In the genomic region with DNA sequence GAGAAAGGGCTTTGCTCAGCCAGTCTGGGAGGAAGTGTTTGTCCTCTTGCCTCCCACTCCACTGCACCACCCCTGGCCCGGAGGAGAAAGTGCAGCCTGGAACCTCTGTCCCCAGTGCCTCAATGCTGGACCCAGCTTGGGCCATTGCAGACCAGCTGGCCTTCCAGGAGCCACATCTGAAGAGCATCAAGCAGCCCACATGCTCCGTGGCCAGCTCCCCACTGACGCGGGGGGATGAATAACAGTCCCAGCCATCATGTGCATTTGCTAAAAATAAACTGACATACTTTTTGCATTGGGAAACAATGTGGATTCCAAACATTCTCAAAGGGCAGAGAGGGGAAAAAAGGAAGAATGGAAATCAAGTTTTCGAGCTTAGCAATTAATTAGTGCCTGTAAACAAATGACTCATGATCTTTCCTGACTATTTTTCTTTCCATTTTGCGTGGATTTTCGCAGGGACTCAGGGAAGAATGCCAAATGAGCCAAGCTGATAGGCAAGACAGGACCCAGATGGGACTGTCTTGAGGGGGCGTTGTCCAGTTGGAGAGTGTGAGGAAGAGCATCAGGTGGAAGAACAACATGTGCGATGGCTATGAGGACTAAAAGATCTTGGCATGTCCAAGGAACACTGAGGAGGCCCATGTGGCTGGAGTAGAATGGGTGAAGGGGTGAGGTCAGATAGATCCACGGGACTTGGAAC, we compare ENCODE assay signal across 9 cellular contexts. TPM values are rescaled to one million over a fixed set of nuclear protein-coding genes. Genes with fewer than 3 reads are reported as not detected.
DNase-seq lines count a peak whose midpoint lies in the region; ATAC-seq, FAIRE-seq and TF ChIP-seq lines count a peak whose summit lies in the region.
"Had no signal": no experiment of that assay in that cellular context is flagged by ENCODE, and none has a peak within 500 bp of the region (broad histone marks: within the 10 kb centered on the region; RNA-seq: fewer than 3 reads in every experiment).

No MANE protein-coding gene starts in this region.

- no peak overlapping the region for H3K27ac ChIP-seq in endothelial cell of umbilical vein (ENCODE audit: insufficient read depth, low read depth, low read length)
- H3K27ac ChIP-seq: BLaER1 had no signal

- H3K9ac ChIP-seq in endothelial cell of umbilical vein (replicated peaks; ENCODE audit: extremely low read depth, insufficient read depth, low read length) = no peak overlapping the region
- H3K9ac ChIP-seq: BLaER1 had no signal

- no peak for DNase-seq in natural killer cell treated with Interleukin-12 subunit alpha and Interleukin-12 subunit beta and Interleukin-15 and Interleukin-18, amount 100 ng/mL, for 72 hours (ENCODE audit: low spot score)
- no peak for DNase-seq in natural killer cell
- DNase-seq in endothelial cell of umbilical vein (ENCODE audit: low read depth, low spot score) = peak; percentile 63
- peak; percentile 66 for DNase-seq in mucosa of gallbladder (ENCODE audit: low spot score)
- DNase-seq in stimulated activated CD4-positive, alpha-beta T cell treated with anti-CD3 and anti-CD28 coated beads, Interleukin-2, amount 100 ng/mL, for 48 hours = no peak
- no peak for DNase-seq in SIG-M5 treated with dmso at 0.1 percent for 504 hours (lab: John Stamatoyannopoulos, UW; ENCODE audit: unreplicated experiment)
- DNase-seq in mesothelial cell of epicardium (ENCODE audit: low spot score in 2 of 2, unreplicated experiment in 2 of 2) = no peak
- no peak for DNase-seq in NCI-H345 treated with DMSO at 0.1 percent for 48 hours (lab: John Stamatoyannopoulos, UW; ENCODE audit: unreplicated experiment)

- BruUV-seq in endothelial cell of umbilical vein (replicated peaks; lab: Mats Ljungman, UMichigan) = no TSS peak

- H3K79me2 ChIP-seq in endothelial cell of umbilical vein (ENCODE audit: control insufficient read depth, insufficient read depth, low read length) = no peaks in the 10 kb centered on the region

- FAIRE-seq in endothelial cell of umbilical vein (lab: Jason Lieb, UNC) = peak; percentile 18

- H3K27ac Mint-ChIP-seq in natural killer cell treated with Interleukin-12 subunit alpha and Interleukin-12 subunit beta and Interleukin-15 and Interleukin-18, amount 100 ng/mL, for 72 hours = peak overlapping the region; percentile 54 to 72
- no peak overlapping the region for H3K27ac Mint-ChIP-seq in natural killer cell
- H3K27ac Mint-ChIP-seq in mesothelial cell of epicardium = no peak overlapping the region

- no peaks in the 10 kb centered on the region for H3K36me3 Mint-ChIP-seq in natural killer cell treated with Interleukin-12 subunit alpha and Interleukin-12 subunit beta and Interleukin-15 and Interleukin-18, amount 100 ng/mL, for 72 hours
- H3K36me3 Mint-ChIP-seq in natural killer cell (no peaks in the 10 kb centered on the region), mesothelial cell of epicardium (no peaks in the 10 kb centered on the region)

- H2AFZ ChIP-seq in endothelial cell of umbilical vein (ENCODE audit: low read depth, low read length) = no peak overlapping the region

- H3K9me3 ChIP-seq in endothelial cell of umbilical vein (replicated peaks; ENCODE audit: control insufficient read depth, insufficient read depth, low read length) = no peaks in the 10 kb centered on the region

- no peaks in the 10 kb centered on the region for H3K4me1 ChIP-seq in endothelial cell of umbilical vein (ENCODE audit: control insufficient read depth, extremely low read depth, insufficient read depth, low read length)

- POLR2A ChIA-PET in endothelial cell of umbilical vein (lab: Charles Lee) = no interaction called here

- peaks cover 25 to 29% of the 10 kb centered on the region in 2 donors for H3K4me1 Mint-ChIP-seq in natural killer cell treated with Interleukin-12 subunit alpha and Interleukin-12 subunit beta and Interleukin-15 and Interleukin-18, amount 100 ng/mL, for 72 hours (ENCODE audit: low read depth in 2 of 2)
- H3K4me1 Mint-ChIP-seq in natural killer cell (peaks cover 0 to 11% of the 10 kb centered on the region in 2 donors), mesothelial cell of epicardium (peaks cover 5% of the 10 kb centered on the region)

- H3K36me3 ChIP-seq in endothelial cell of umbilical vein (ENCODE audit: control insufficient read depth in 2 of 2, extremely low read depth in 1 of 2, insufficient read depth in 2 of 2, low read length in 2 of 2) = no peaks in the 10 kb centered on the region
- H3K36me3 ChIP-seq: BLaER1 had no signal

- peaks cover 5% of the 10 kb centered on the region for H3K9me3 Mint-ChIP-seq in natural killer cell treated with Interleukin-12 subunit alpha and Interleukin-12 subunit beta and Interleukin-15 and Interleukin-18, amount 100 ng/mL, for 72 hours
- H3K9me3 Mint-ChIP-seq in natural killer cell = no peaks in the 10 kb centered on the region
- H3K9me3 Mint-ChIP-seq in mesothelial cell of epicardium = no peaks in the 10 kb centered on the region

- intact Hi-C loops in natural killer cell (cut with micrococcal nuclease) = no loop called here
- intact Hi-C loops in endothelial cell of umbilical vein (cut with micrococcal nuclease) = no loop called here

- no peaks in the 10 kb centered on the region for H4K20me1 ChIP-seq in endothelial cell of umbilical vein (replicated peaks; ENCODE audit: control insufficient read depth, extremely low read depth, insufficient read depth, low read length)
- H4K20me1 ChIP-seq: BLaER1 had no signal

- peaks cover 0 to 11% of the 10 kb centered on the region in 2 donors for H3K27me3 Mint-ChIP-seq in natural killer cell treated with Interleukin-12 subunit alpha and Interleukin-12 subunit beta and Interleukin-15 and Interleukin-18, amount 100 ng/mL, for 72 hours
- H3K27me3 Mint-ChIP-seq in natural killer cell (ENCODE audit: low read depth in 2 of 2) = peaks cover 0 to 7% of the 10 kb centered on the region in 2 donors
- H3K27me3 Mint-ChIP-seq in mesothelial cell of epicardium (ENCODE audit: low read depth) = no peaks in the 10 kb centered on the region

- TF ChIP-seq POLR2A in endothelial cell of umbilical vein (IDR thresholded peaks at IDR 0.05; ENCODE audit: low read depth, low read length) = no peak

- ATAC-seq in natural killer cell treated with Interleukin-12 subunit alpha and Interleukin-12 subunit beta and Interleukin-15 and Interleukin-18, amount 100 ng/mL, for 72 hours = no peak
- no peak for ATAC-seq in natural killer cell

- H3K4me2 ChIP-seq in endothelial cell of umbilical vein (ENCODE audit: insufficient read depth, low read length) = no peak overlapping the region
- H3K4me2 ChIP-seq: BLaER1 had no signal

- dilution Hi-C loops in endothelial cell of umbilical vein (cut with MboI; ENCODE audit: extremely low pct_ligation_motif_present, low sequenced_read_pairs) = no loop called here

- no peak overlapping the region for H3K4me3 Mint-ChIP-seq in natural killer cell treated with Interleukin-12 subunit alpha and Interleukin-12 subunit beta and Interleukin-15 and Interleukin-18, amount 100 ng/mL, for 72 hours
- H3K4me3 Mint-ChIP-seq in natural killer cell = no peak overlapping the region
- H3K4me3 Mint-ChIP-seq in mesothelial cell of epicardium = no peak overlapping the region

- TF ChIP-seq CTCF in natural killer cell (IDR thresholded peaks at IDR 0.05) = no peak
- no peak for TF ChIP-seq CTCF in endothelial cell of umbilical vein (IDR thresholded peaks at IDR 0.05; ENCODE audit: extremely low read depth in 1 of 2, insufficient read depth in 1 of 2, low read depth in 1 of 2, low read length in 2 of 2)
- no peak for TF ChIP-seq CTCF in mesothelial cell of epicardium (IDR thresholded peaks at IDR 0.05; ENCODE audit: unreplicated experiment)

- no peaks in the 10 kb centered on the region for H3K27me3 ChIP-seq in endothelial cell of umbilical vein (ENCODE audit: control insufficient read depth in 2 of 2, insufficient read depth in 2 of 2, low read length in 2 of 2)
- H3K27me3 ChIP-seq: BLaER1 had no signal

- CTCF ChIA-PET in endothelial cell of umbilical vein (lab: Charles Lee) = no interaction called here

- H3K9me1 ChIP-seq in endothelial cell of umbilical vein (replicated peaks; ENCODE audit: control insufficient read depth, extremely low read depth, insufficient read depth, low read length) = no peaks in the 10 kb centered on the region

- H3K4me3 ChIP-seq in endothelial cell of umbilical vein (replicated peaks in 1 of 3; ENCODE audit: insufficient read depth in 1 of 3, low read depth in 1 of 3, low read length in 3 of 3) = no peak overlapping the region
- H3K4me3 ChIP-seq: BLaER1 had no signal

TF ChIP-seq in endothelial cell of umbilical vein, 7 proteins besides CTCF, POLR2A, EP300 and RAD21:
- peak; percentile 16 for TF ChIP-seq JUN (IDR thresholded peaks at IDR 0.05; ENCODE audit: borderline replicate concordance, insufficient read depth, insufficient read length, low read depth)
- TF ChIP-seq EZH2 (IDR thresholded peaks at IDR 0.05; ENCODE audit: borderline replicate concordance, low read depth, low read length, severe bottlenecking) = no peak
- no peak for TF ChIP-seq FOS (IDR thresholded peaks at IDR 0.05; ENCODE audit: borderline replicate concordance, insufficient read depth, low read length)
- no peak for TF ChIP-seq GATA2 (IDR thresholded peaks at IDR 0.05; ENCODE audit: insufficient read depth, insufficient read length, low read depth, low read length)

RNA-seq across cellular contexts. Expression of a gene that starts 34.1 kb away (rescaled TPM):
- total RNA-seq in natural killer cell treated with Interleukin-12 subunit alpha and Interleukin-12 subunit beta and Interleukin-15 and Interleukin-18, amount 100 ng/mL, for 72 hours = 100 to 1,000 TPM; 153 to 167 TPM
- total RNA-seq in natural killer cell (10 to 100 TPM; 32.1 to 79.8 (median 68.2) TPM), endothelial cell of umbilical vein (8.9 and 11.4 TPM in 2 replicates), mucosa of gallbladder (87.4 TPM), mesothelial cell of epicardium (23.1 to 26.0 TPM (median 25.6 TPM) in 3 replicates)
- 3.7 and 4.6 TPM in 2 replicates for polyA plus RNA-seq in endothelial cell of umbilical vein
- polyA plus RNA-seq in endothelial cell of umbilical vein (2011; cell fraction: cytosol; rRNA removed) = 1.7 and 2.7 TPM in 2 replicates
- 1.9 and 2.2 TPM in 2 replicates for polyA plus RNA-seq in endothelial cell of umbilical vein (2011; cell fraction: nucleus; rRNA removed)
- 3.7 and 6.3 TPM in 2 replicates for polyA plus RNA-seq in endothelial cell of umbilical vein (2012)
- polyA minus RNA-seq in endothelial cell of umbilical vein = 1.6 TPM in 2 replicates
- polyA minus RNA-seq in endothelial cell of umbilical vein (2011; cell fraction: cytosol; rRNA and poly(A)+ RNA removed) = 88.3 TPM
- polyA minus RNA-seq in endothelial cell of umbilical vein (2011; cell fraction: nucleus; rRNA and poly(A)+ RNA removed) = 1.2 and 6.4 TPM in 2 replicates

Comparison
In these comparisons a context has a peak if more than half of its experiments do, and no peak if none do; other contexts are left out.
1. H3K27ac Mint-ChIP-seq: peak in natural killer cell treated with Interleukin-12 subunit alpha and Interleukin-12 subunit beta and Interleukin-15 and Interleukin-18, amount 100 ng/mL, for 72 hours (2 of 2); none in natural killer cell (0 of 2) and mesothelial cell of epicardium (single experiment).
2. DNase-seq: peak in endothelial cell of umbilical vein (single experiment) and mucosa of gallbladder (single experiment); none in natural killer cell treated with Interleukin-12 subunit alpha and Interleukin-12 subunit beta and Interleukin-15 and Interleukin-18, amount 100 ng/mL, for 72 hours (single experiment), natural killer cell (single experiment), stimulated activated CD4-positive, alpha-beta T cell treated with anti-CD3 and anti-CD28 coated beads, Interleukin-2, amount 100 ng/mL, for 48 hours (0 of 2), SIG-M5 treated with dmso at 0.1 percent for 504 hours (single experiment), mesothelial cell of epicardium (0 of 2) and NCI-H345 treated with DMSO at 0.1 percent for 48 hours (single experiment).